Comparison of ENCODE assay signal across 10 cellular contexts in genomic region chr1:44294588-44295007, GRCh38.
DNase-seq lines count a peak whose midpoint lies in the region; ATAC-seq and TF ChIP-seq lines count a peak whose summit lies in the region.
"Had no signal": no experiment of that assay in that cellular context is flagged by ENCODE, and none has a peak within 500 bp of the region (broad histone marks: within the 10 kb centered on the region; RNA-seq: fewer than 3 reads in every experiment).

No MANE protein-coding gene starts in this region.

- no peaks in the 10 kb centered on the region for H3F3A ChIP-seq in neural progenitor cell (ENCODE audit: low read depth)

- ATAC-seq in HG03460 (IDR thresholded peaks at IDR 0.05; ENCODE audit: unreplicated experiment) (no peak), natural killer cell (no peak)
- ATAC-seq in stimulated activated naive CD8-positive, alpha-beta T cell treated with anti-CD3 and anti-CD28 coated beads, Interleukin-15, amount 100 ng/mL, for 72 hours, result no peak
- ATAC-seq: GM12878, T-cell had no signal

- H3K36me3 ChIP-seq in neural progenitor cell, result no peaks in the 10 kb centered on the region

- H3K4me3 Mint-ChIP-seq in neural progenitor cell, result no peak overlapping the region
- H3K4me3 Mint-ChIP-seq in natural killer cell, result no peak overlapping the region
- no peak overlapping the region for H3K4me3 Mint-ChIP-seq in stimulated activated naive CD8-positive, alpha-beta T cell treated with anti-CD3 and anti-CD28 coated beads, Interleukin-15, amount 100 ng/mL, for 72 hours
- H3K4me3 Mint-ChIP-seq: T-cell had no signal

- intact Hi-C loops in dorsolateral prefrontal cortex (cut with DNase I), result loop anchor here (2.0 to 10.0 kb wide), 2 partner anchors 78 to 80 kb away; partner anchors contain the start of gene DMAP1 (in 1 of the 2)
- intact Hi-C loops in natural killer cell (cut with micrococcal nuclease), result no loop called here

- peak overlapping the region in 6 of 59 donors; percentile 8 to 62 (median 36) for H3K27ac ChIP-seq in dorsolateral prefrontal cortex
- no peak overlapping the region for H3K27ac ChIP-seq in neural progenitor cell

- H3K27me3 ChIP-seq in dorsolateral prefrontal cortex (no peaks in the 10 kb centered on the region), neural progenitor cell (no peaks in the 10 kb centered on the region)

- peaks cover 3% of the 10 kb centered on the region for H3K4me1 ChIP-seq in neural progenitor cell

- H3K4me3 ChIP-seq in dorsolateral prefrontal cortex, result no peak overlapping the region
- H3K4me3 ChIP-seq in neural progenitor cell, result no peak overlapping the region
- H3K4me3 ChIP-seq: GM12878 had no signal

- no peaks in the 10 kb centered on the region for H3K9me3 Mint-ChIP-seq in neural progenitor cell
- no peaks in the 10 kb centered on the region for H3K9me3 Mint-ChIP-seq in natural killer cell
- H3K9me3 Mint-ChIP-seq in stimulated activated naive CD8-positive, alpha-beta T cell treated with anti-CD3 and anti-CD28 coated beads, Interleukin-15, amount 100 ng/mL, for 72 hours, result no peaks in the 10 kb centered on the region
- H3K9me3 Mint-ChIP-seq: T-cell had no signal

- peak overlapping the region; percentile 54 for H3K27ac Mint-ChIP-seq in neural progenitor cell
- H3K27ac Mint-ChIP-seq in natural killer cell, result no peak overlapping the region
- no peak overlapping the region for H3K27ac Mint-ChIP-seq in stimulated activated naive CD8-positive, alpha-beta T cell treated with anti-CD3 and anti-CD28 coated beads, Interleukin-15, amount 100 ng/mL, for 72 hours
- H3K27ac Mint-ChIP-seq: T-cell had no signal

- no peak overlapping the region for H2AFZ ChIP-seq in neural progenitor cell (replicated peaks)

- peak in 54 of 56 donors; percentile 23 to 78 (median 55) for TF ChIP-seq CTCF in dorsolateral prefrontal cortex (IDR thresholded peaks at IDR 0.05 in 54 of 56, conservative IDR thresholded peaks at IDR 0.05 in 2 of 56; ENCODE audit: low read depth in 1 of 56, partially characterized antibody in 56 of 56)
- TF ChIP-seq CTCF in neural progenitor cell (IDR thresholded peaks at IDR 0.05), result peak; percentile 63
- no peak for TF ChIP-seq CTCF in natural killer cell (IDR thresholded peaks at IDR 0.05)

- H3K9ac ChIP-seq in neural progenitor cell, result no peak overlapping the region

- H3K4me1 Mint-ChIP-seq in neural progenitor cell (peaks cover 28% of the 10 kb centered on the region), natural killer cell (no peaks in the 10 kb centered on the region)
- H3K4me1 Mint-ChIP-seq in stimulated activated naive CD8-positive, alpha-beta T cell treated with anti-CD3 and anti-CD28 coated beads, Interleukin-15, amount 100 ng/mL, for 72 hours, result no peaks in the 10 kb centered on the region

- H3K79me2 ChIP-seq in neural progenitor cell (ENCODE audit: low read depth), result no peaks in the 10 kb centered on the region

- peaks cover 23% of the 10 kb centered on the region for H3K36me3 Mint-ChIP-seq in neural progenitor cell
- no peaks in the 10 kb centered on the region for H3K36me3 Mint-ChIP-seq in natural killer cell

- DNase-seq in COLO668 (lab: John Stamatoyannopoulos, UW; ENCODE audit: unreplicated experiment), result peak; percentile 54
- DNase-seq in NCI-H187 treated with DMSO at 0.1 percent for 48 hours (lab: John Stamatoyannopoulos, UW), result peak; percentile 42
- peak in 8 of 10 donors; percentile 23 to 67 (median 46) for DNase-seq in dorsolateral prefrontal cortex
- DNase-seq in neural progenitor cell (ENCODE audit: low spot score), result peak; percentile 66
- no peak for DNase-seq in NCI-H2107 treated with DMSO at 0.1 percent for 48 hours (lab: John Stamatoyannopoulos, UW; ENCODE audit: unreplicated experiment)
- DNase-seq in natural killer cell, result no peak
- no peak for DNase-seq in stimulated activated naive CD8-positive, alpha-beta T cell treated with anti-CD3 and anti-CD28 coated beads, Interleukin-15, amount 100 ng/mL, for 72 hours
- DNase-seq: T-cell had no signal

- H3K27me3 Mint-ChIP-seq in neural progenitor cell (ENCODE audit: insufficient read depth, low read depth) (peaks cover 2% of the 10 kb centered on the region), natural killer cell (ENCODE audit: low read depth in 2 of 2) (no peaks in the 10 kb centered on the region)
- H3K27me3 Mint-ChIP-seq in stimulated activated naive CD8-positive, alpha-beta T cell treated with anti-CD3 and anti-CD28 coated beads, Interleukin-15, amount 100 ng/mL, for 72 hours, result no peaks in the 10 kb centered on the region
- H3K27me3 Mint-ChIP-seq: T-cell had no signal

- H4K20me1 ChIP-seq in neural progenitor cell (ENCODE audit: low read depth), result peaks cover 50% of the 10 kb centered on the region

- no peak overlapping the region for H3K4me2 ChIP-seq in neural progenitor cell

- no peaks in the 10 kb centered on the region for H3K9me3 ChIP-seq in neural progenitor cell (ENCODE audit: low read depth)

Comparison
In these comparisons a context has a peak if more than half of its experiments do, and no peak if none do; other contexts are left out.
1. DNase-seq: peak in COLO668 (single experiment), NCI-H187 treated with DMSO at 0.1 percent for 48 hours (single experiment), dorsolateral prefrontal cortex (8 of 10) and neural progenitor cell (single experiment); none in NCI-H2107 treated with DMSO at 0.1 percent for 48 hours (single experiment), natural killer cell (single experiment) and stimulated activated naive CD8-positive, alpha-beta T cell treated with anti-CD3 and anti-CD28 coated beads, Interleukin-15, amount 100 ng/mL, for 72 hours (0 of 2).